ENCODE assay signal across 10 cellular contexts in the genomic region with DNA sequence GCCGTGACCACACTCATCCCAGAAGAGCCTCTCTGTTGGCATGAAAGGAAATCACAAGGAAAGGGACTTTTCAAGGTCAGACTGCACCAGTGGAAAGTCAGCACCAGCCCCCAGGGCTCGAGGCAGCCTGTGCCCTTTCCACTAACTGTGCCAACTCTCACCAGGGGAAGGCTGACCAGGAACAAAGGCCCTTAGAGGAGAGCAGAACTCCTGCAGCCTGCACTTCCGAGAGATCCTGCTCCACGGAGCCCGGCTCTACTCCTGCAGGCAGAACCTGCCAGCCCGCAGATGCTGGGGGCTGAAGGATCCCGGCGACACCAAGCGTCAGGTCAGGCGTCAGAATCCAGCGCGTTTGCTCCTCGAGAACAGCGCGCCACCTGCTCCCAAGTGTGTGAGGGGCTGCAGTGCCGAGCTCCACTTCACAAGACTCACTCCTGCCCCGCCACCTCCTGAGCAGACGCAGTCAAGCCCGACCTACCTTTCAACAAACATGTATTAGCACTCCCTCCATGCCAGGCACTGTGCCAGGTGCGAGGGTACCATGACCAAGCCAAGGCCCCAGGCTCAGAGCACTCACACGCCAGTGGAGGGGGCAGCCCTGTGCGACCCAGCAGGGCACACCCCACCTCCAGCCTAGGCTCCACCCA. TPM values are rescaled to one million over a fixed set of nuclear protein-coding genes. Genes with fewer than 3 reads are reported as not detected.
DNase-seq lines count a peak whose midpoint lies in the region; ATAC-seq and TF ChIP-seq lines count a peak whose summit lies in the region.
"Had no signal": no experiment of that assay in that cellular context is flagged by ENCODE, and none has a peak within 500 bp of the region (broad histone marks: within the 10 kb centered on the region; RNA-seq: fewer than 3 reads in every experiment).

No MANE protein-coding gene starts in this region.

- H3K79me2 ChIP-seq in osteoblast (ENCODE audit: insufficient read depth, low read length), result no peaks in the 10 kb centered on the region

- no peak for TF ChIP-seq CTCF in osteoblast (IDR thresholded peaks at IDR 0.05; ENCODE audit: extremely low read depth, low read depth, low read length)

- H3K36me3 ChIP-seq in esophagus (ENCODE audit: control insufficient read depth in 2 of 2, insufficient read depth in 2 of 2, low read length in 1 of 2) (no peaks in the 10 kb centered on the region), osteoblast (ENCODE audit: insufficient read depth, low read length) (no peaks in the 10 kb centered on the region)

- peaks cover 0 to 2% of the 10 kb centered on the region in 2 donors for H3K9me3 ChIP-seq in esophagus (ENCODE audit: control insufficient read depth in 2 of 2, insufficient read depth in 1 of 2, low read depth in 1 of 2, low read length in 1 of 2)
- no peaks in the 10 kb centered on the region for H3K9me3 ChIP-seq in osteoblast (ENCODE audit: low read depth, low read length)

- H3K4me3 ChIP-seq in esophagus (ENCODE audit: low read depth in 1 of 2, low read length in 2 of 2) (peak overlapping the region; percentile 14 to 37), osteoblast (ENCODE audit: insufficient read depth, low read length) (peak overlapping the region; percentile 39)

- WGBS in esophagus, 2 donors, result 15 to 18% methylated on average over 21 to 22 of the region's 22 CpGs

- no peaks in the 10 kb centered on the region for H4K20me1 ChIP-seq in osteoblast (ENCODE audit: insufficient read depth, low read length)

- H2AFZ ChIP-seq in osteoblast (ENCODE audit: low read length), result peak overlapping the region; percentile 68

- DNase-seq in NCI-H524 treated with DMSO at 0.1 percent for 48 hours (lab: John Stamatoyannopoulos, UW) (peak; percentile 11), osteoblast (ENCODE audit: insufficient read length, low spot score, missing footprints) (no peak), GM19240 (ENCODE audit: insufficient read length, low spot score) (no peak), GM03348 (ENCODE audit: low spot score) (no peak)
- DNase-seq in stimulated activated CD4-positive, alpha-beta T cell treated with anti-CD3 and anti-CD28 coated beads, Interleukin-4, amount 100 ng/mL, for 1 hour, result no peak

- H3K4me1 ChIP-seq in esophagus (ENCODE audit: control insufficient read depth in 2 of 2, insufficient read depth in 2 of 2, low read length in 1 of 2), result peaks cover 0 to 6% of the 10 kb centered on the region in 2 donors
- no peaks in the 10 kb centered on the region for H3K4me1 ChIP-seq in osteoblast (ENCODE audit: insufficient read depth, low read length)

- H3K4me2 ChIP-seq in osteoblast (ENCODE audit: insufficient read depth, low read length), result peak overlapping the region; percentile 75

- H3K27ac ChIP-seq in esophagus (ENCODE audit: low read depth in 2 of 2, low read length in 1 of 2) (no peak overlapping the region), osteoblast (ENCODE audit: low read depth, low read length) (no peak overlapping the region)

- no peaks in the 10 kb centered on the region for H3K27me3 ChIP-seq in esophagus (ENCODE audit: control insufficient read depth in 1 of 2, insufficient read depth in 2 of 2, low read length in 2 of 2)
- peaks cover 42% of the 10 kb centered on the region for H3K27me3 ChIP-seq in osteoblast (ENCODE audit: insufficient read depth, low read length)

- peak; percentile 18 for ATAC-seq in GM18861 (IDR thresholded peaks at IDR 0.05; ENCODE audit: unreplicated experiment)
- peak; percentile 33 for ATAC-seq in HG02840 (IDR thresholded peaks at IDR 0.05; ENCODE audit: low FRiP score, unreplicated experiment)

RNA-seq across cellular contexts. Expression of gene HELT, which starts 13.6 kb away (rescaled TPM):
- polyA plus RNA-seq in esophagus, result not detected
- total RNA-seq in osteoblast, result not detected in 2 replicates
- total RNA-seq: lung microvascular endothelial cell, NCI-H460 had no signal
